1 cellular context compared by ENCODE assay signal in genomic region chr19:3821156-3821555, GRCh38.
TF ChIP-seq lines count a peak whose summit lies in the region.

No MANE protein-coding gene starts in this region.

TF ChIP-seq in K562, 482 proteins besides CTCF, POLR2A, EP300 and RAD21:
- TF ChIP-seq HNRNPL (IDR thresholded peaks at IDR 0.05; ENCODE audit: low read depth, low read length) (peak; percentile 84), ZNF347 (CRISPR knock-in tag; IDR thresholded peaks at IDR 0.05; ENCODE audit: low read depth) (no peak), ZNF197 (CRISPR knock-in tag; IDR thresholded peaks at IDR 0.05; ENCODE audit: low read depth) (no peak)
TF ChIP-seq in K562: peak in this region for 1.
